In genomic region chr7:137743021-137743420, GRCh38 we compare ENCODE assay signal across 38 cellular contexts.
"Had no signal": no experiment of that assay in that cellular context is flagged by ENCODE, and none has a peak within 500 bp of the region (broad histone marks: within the 10 kb centered on the region; RNA-seq: fewer than 3 reads in every experiment).

No MANE protein-coding gene starts in this region.

- H3K36me3 ChIP-seq: adrenal gland, brain microvascular endothelial cell, breast epithelium had no signal

- H3K4me1 Mint-ChIP-seq: activated B cell treated with CpG ODN at 0.5 μM for 24 hours; activated CD4-positive, alpha-beta T cell treated with anti-CD3 and anti-CD28 coated beads, Interleukin-2, amount 10 ng/mL, durations not matched to agents 24 days and 14 days; activated naive CD8-positive, alpha-beta T cell treated with anti-CD3 and anti-CD28 coated beads for 36 hours; activated T-helper 17 cell treated with anti-CD3 and anti-CD28 coated beads, Interleukin-2, amount 50 U/mL, for 72 hours had no signal

- H3K36me3 Mint-ChIP-seq: activated CD4-positive, alpha-beta memory T cell treated with anti-CD3 and anti-CD28 coated beads for 36 hours; activated naive CD4-positive, alpha-beta T cell treated with anti-CD3 and anti-CD28 coated beads, Interleukin-2, amount 50 U/mL, for 72 hours; activated naive CD8-positive, alpha-beta T cell treated with anti-CD3 and anti-CD28 coated beads for 36 hours had no signal

- H3K4me1 ChIP-seq: adrenal gland, breast epithelium had no signal

- H3K27ac ChIP-seq: adrenal gland, body of pancreas, brain microvascular endothelial cell, breast epithelium, VCaP had no signal

- H3K4me3 ChIP-seq: adrenal gland, body of pancreas, breast epithelium had no signal

- H3K9me3 ChIP-seq: adrenal gland, body of pancreas had no signal

- H3K9me3 Mint-ChIP-seq: activated CD4-positive, alpha-beta T cell treated with anti-CD3 and anti-CD28 coated beads, Interleukin-2, amount 10 ng/mL, durations not matched to agents 24 days and 14 days; activated CD8-positive, alpha-beta T cell treated with anti-CD3 and anti-CD28 coated beads for 36 hours; activated T-helper 1 cell treated with anti-CD3 and anti-CD28 coated beads, Interleukin-12 subunit alpha, Interleukin-12 subunit beta, Interleukin-2, Interleukin-4 antibody, amounts not matched to agents 30 ng/mL and 10 ng/mL and 1 ng/mL, durations not matched to agents 14 hours and 24 hours and 36 hours; activated T-helper 17 cell treated with anti-CD3 and anti-CD28 coated beads, Interleukin-2, amount 50 U/mL, for 72 hours; T-helper 1 cell treated with Interleukin-12 subunit alpha and Interleukin-12 subunit beta and Interleukin-4 antibody, amounts not matched to agents 30 μg/mL and 1 μg/mL, for 36 hours; T-helper 2 cell treated with Interferon-gamma antibody and Interleukin-4, amounts not matched to agents 5 μg/mL and 100 μg/mL, for 36 hours had no signal

- H3K27me3 ChIP-seq: adrenal gland, body of pancreas, brain microvascular endothelial cell, breast epithelium had no signal

- FAIRE-seq: astrocyte, TTC549 had no signal

- H3K4me3 Mint-ChIP-seq: activated B cell treated with CpG ODN at 0.5 μM for 24 hours; activated CD4-positive, alpha-beta memory T cell treated with anti-CD3 and anti-CD28 coated beads for 36 hours; activated CD4-positive, alpha-beta T cell treated with anti-CD3 and anti-CD28 coated beads, Interleukin-2, amount 10 ng/mL, durations not matched to agents 24 days and 14 days; activated CD8-positive, alpha-beta T cell treated with anti-CD3 and anti-CD28 coated beads for 36 hours; activated naive CD4-positive, alpha-beta T cell treated with anti-CD3 and anti-CD28 coated beads for 36 hours; activated naive CD8-positive, alpha-beta T cell treated with anti-CD3 and anti-CD28 coated beads for 36 hours; activated T-cell treated with anti-CD3 and anti-CD28 coated beads, Interleukin-2, amount 50 U/mL, for 4 hours; activated T-cell treated with anti-CD3 and anti-CD28 coated beads, Interleukin-2, amount 50 U/mL, for 72 hours; activated T-helper 1 cell treated with anti-CD3 and anti-CD28 coated beads, Interleukin-12 subunit alpha, Interleukin-12 subunit beta, Interleukin-2, Interleukin-4 antibody, amounts not matched to agents 30 ng/mL and 10 ng/mL and 1 ng/mL, durations not matched to agents 14 hours and 24 hours and 36 hours; activated T-helper 17 cell treated with anti-CD3 and anti-CD28 coated beads, Interleukin-2, amount 50 U/mL, for 72 hours; T-helper 1 cell treated with Interleukin-12 subunit alpha and Interleukin-12 subunit beta and Interleukin-4 antibody, amounts not matched to agents 30 μg/mL and 1 μg/mL, for 36 hours; T-helper 2 cell treated with Interferon-gamma antibody and Interleukin-4, amounts not matched to agents 5 μg/mL and 100 μg/mL, for 36 hours had no signal

- H3K27ac Mint-ChIP-seq: activated B cell treated with CpG ODN at 0.5 μM for 24 hours; activated CD4-positive, alpha-beta memory T cell treated with anti-CD3 and anti-CD28 coated beads for 36 hours; activated CD4-positive, alpha-beta T cell treated with anti-CD3 and anti-CD28 coated beads, Interleukin-2, amount 10 ng/mL, durations not matched to agents 24 days and 14 days; activated CD8-positive, alpha-beta T cell treated with anti-CD3 and anti-CD28 coated beads for 36 hours; activated naive CD4-positive, alpha-beta T cell treated with anti-CD3 and anti-CD28 coated beads for 36 hours; activated naive CD4-positive, alpha-beta T cell treated with anti-CD3 and anti-CD28 coated beads, Interleukin-2, amount 50 U/mL, for 72 hours; activated naive CD8-positive, alpha-beta T cell treated with anti-CD3 and anti-CD28 coated beads for 36 hours; activated T-cell treated with anti-CD3 and anti-CD28 coated beads, Interleukin-2, amount 50 U/mL, for 72 hours; activated T-helper 1 cell treated with anti-CD3 and anti-CD28 coated beads, Interleukin-12 subunit alpha, Interleukin-12 subunit beta, Interleukin-2, Interleukin-4 antibody, amounts not matched to agents 30 ng/mL and 10 ng/mL and 1 ng/mL, durations not matched to agents 14 hours and 24 hours and 36 hours; activated T-helper 17 cell treated with anti-CD3 and anti-CD28 coated beads, Interleukin-2, amount 50 U/mL, for 72 hours; T-helper 1 cell treated with Interleukin-12 subunit alpha and Interleukin-12 subunit beta and Interleukin-4 antibody, amounts not matched to agents 30 μg/mL and 1 μg/mL, for 36 hours; T-helper 2 cell treated with Interferon-gamma antibody and Interleukin-4, amounts not matched to agents 5 μg/mL and 100 μg/mL, for 36 hours had no signal

- DNase-seq: activated B cell treated with CpG ODN at 0.5 μM for 24 hours; activated CD4-positive, alpha-beta memory T cell treated with anti-CD3 and anti-CD28 coated beads for 36 hours; activated CD4-positive, alpha-beta T cell treated with anti-CD3 and anti-CD28 coated beads for 4 hours; activated CD4-positive, alpha-beta T cell treated with anti-CD3 and anti-CD28 coated beads, Interleukin-2, amount 10 ng/mL, durations not matched to agents 24 days and 14 days; activated CD4-positive, alpha-beta T cell treated with anti-CD3 and anti-CD28 coated beads, Interleukin-2, amount 50 U/mL, for 1 hour; activated CD4-positive, alpha-beta T cell treated with anti-CD3 and anti-CD28 coated beads, Interleukin-2, amount 50 U/mL, for 4 hours; activated CD4-positive, CD25-positive, alpha-beta regulatory T cell treated with anti-CD3 and anti-CD28 coated beads, Interleukin-2, amount 50 U/mL, for 72 hours; activated CD8-positive, alpha-beta memory T cell treated with anti-CD3 and anti-CD28 coated beads, Interleukin-2, amount 50 U/mL, for 4 hours; activated CD8-positive, alpha-beta T cell treated with anti-CD3 and anti-CD28 coated beads for 36 hours; activated effector memory CD4-positive, alpha-beta T cell treated with anti-CD3 and anti-CD28 coated beads, Interleukin-2, amount 50 U/mL, for 16 hours; activated gamma-delta T cell treated with Interleukin-2 at 50 U/mL for 16 hours; activated naive CD4-positive, alpha-beta T cell; activated naive CD4-positive, alpha-beta T cell treated with anti-CD3 and anti-CD28 coated beads for 36 hours; activated naive CD4-positive, alpha-beta T cell treated with anti-CD3 and anti-CD28 coated beads, Interleukin-2, amount 50 U/mL, for 16 hours; activated naive CD8-positive, alpha-beta T cell treated with anti-CD3 and anti-CD28 coated beads for 36 hours; activated T-cell treated with anti-CD3 and anti-CD28 coated beads for 4 hours; activated T-cell treated with anti-CD3 and anti-CD28 coated beads, Interleukin-2, amount 50 U/mL, for 1 hour; activated T-cell treated with anti-CD3 and anti-CD28 coated beads, Interleukin-2, amount 50 U/mL, for 4 hours; activated T-cell treated with anti-CD3 and anti-CD28 coated beads, Interleukin-2, amount 50 U/mL, for 72 hours; adrenal gland; amniotic stem cell; aorta; body of pancreas; brain microvascular endothelial cell; central memory CD4-positive, alpha-beta T cell; cerebellar nuclear complex; T-helper 1 cell; T-helper 2 cell; T-helper 9 cell had no signal

- H3K27me3 Mint-ChIP-seq: activated B cell treated with CpG ODN at 0.5 μM for 24 hours; activated CD4-positive, alpha-beta memory T cell treated with anti-CD3 and anti-CD28 coated beads for 36 hours; activated CD4-positive, alpha-beta T cell treated with anti-CD3 and anti-CD28 coated beads, Interleukin-2, amount 10 ng/mL, durations not matched to agents 24 days and 14 days had no signal

- ATAC-seq: activated CD8-positive, alpha-beta T cell treated with anti-CD3 and anti-CD28 coated beads for 36 hours; activated naive CD4-positive, alpha-beta T cell treated with anti-CD3 and anti-CD28 coated beads, Interleukin-2, amount 50 U/mL, for 72 hours; activated T-cell treated with anti-CD3 and anti-CD28 coated beads, Interleukin-2, amount 50 U/mL, for 4 hours; activated T-cell treated with anti-CD3 and anti-CD28 coated beads, Interleukin-2, amount 50 U/mL, for 72 hours; activated T-helper 17 cell treated with anti-CD3 and anti-CD28 coated beads, Interleukin-2, amount 50 U/mL, for 72 hours; body of pancreas had no signal
